14 cellular contexts compared by ENCODE assay signal in genomic region chr9:14690986-14691730, GRCh38. TPM values are rescaled to one million over a fixed set of nuclear protein-coding genes. Genes with fewer than 3 reads are reported as not detected.
DNase-seq lines count a peak whose midpoint lies in the region; ATAC-seq and TF ChIP-seq lines count a peak whose summit lies in the region.
"Had no signal": no experiment of that assay in that cellular context is flagged by ENCODE, and none has a peak within 500 bp of the region (broad histone marks: within the 10 kb centered on the region; RNA-seq: fewer than 3 reads in every experiment).

No MANE protein-coding gene starts in this region.

- no peaks in the 10 kb centered on the region for H3K36me3 ChIP-seq in CD8-positive, alpha-beta memory T cell (ENCODE audit: insufficient read depth, low read length)
- peaks cover 5% of the 10 kb centered on the region; the same call in 1 of the 2 replicates for H3K36me3 ChIP-seq in Loucy (ENCODE audit: insufficient read depth, low read length)

- POLR2A ChIA-PET in CD8-positive, alpha-beta memory T cell (lab: Charles Lee) = no interaction called here

- no peaks in the 10 kb centered on the region for H3K27me3 Mint-ChIP-seq in CD8-positive, alpha-beta memory T cell
- no peaks in the 10 kb centered on the region for H3K27me3 Mint-ChIP-seq in neural crest cell (ENCODE audit: low read depth)

- H3K27me3 ChIP-seq in CD8-positive, alpha-beta memory T cell (ENCODE audit: insufficient read depth, low read length, poor library complexity, severe bottlenecking) = no peaks in the 10 kb centered on the region
- peaks cover 28% of the 10 kb centered on the region for H3K27me3 ChIP-seq in Loucy (ENCODE audit: insufficient read depth, low read length, poor library complexity, severe bottlenecking)
- H3K27me3 ChIP-seq in foreskin keratinocyte = peaks cover 9% of the 10 kb centered on the region
- H3K27me3 ChIP-seq: esophagus squamous epithelium had no signal

- no peaks in the 10 kb centered on the region for H3F3A ChIP-seq in Loucy (ENCODE audit: low read depth)

- ATAC-seq in GM19397 (IDR thresholded peaks at IDR 0.05; ENCODE audit: unreplicated experiment) (no peak), GM19324 (IDR thresholded peaks at IDR 0.05; ENCODE audit: low FRiP score, unreplicated experiment) (no peak), foreskin keratinocyte (no peak)

- no peak overlapping the region for H3K27ac ChIP-seq in CD8-positive, alpha-beta memory T cell (ENCODE audit: low read depth, low read length)
- H3K27ac ChIP-seq in foreskin keratinocyte = no peak overlapping the region

- H3K79me2 ChIP-seq in Loucy (ENCODE audit: insufficient read depth, low read length) = peaks cover 28% of the 10 kb centered on the region

- H3K9me3 ChIP-seq in CD8-positive, alpha-beta memory T cell (ENCODE audit: low read length) = no peaks in the 10 kb centered on the region
- H3K9me3 ChIP-seq in Loucy (ENCODE audit: insufficient read depth, low read depth, low read length) = no peaks in the 10 kb centered on the region
- H3K9me3 ChIP-seq: esophagus squamous epithelium had no signal

- H3K4me3 ChIP-seq in CD8-positive, alpha-beta memory T cell (ENCODE audit: low read length) = no peak overlapping the region
- peak overlapping the region; percentile 43 for H3K4me3 ChIP-seq in Loucy (ENCODE audit: low read length, poor library complexity, severe bottlenecking)

- TF ChIP-seq CTCF in Loucy (conservative IDR thresholded peaks at IDR 0.05; ENCODE audit: low read length) (no peak), neural crest cell (conservative IDR thresholded peaks at IDR 0.05) (no peak), foreskin keratinocyte (conservative IDR thresholded peaks at IDR 0.05) (no peak)

- no peaks in the 10 kb centered on the region for H3K9me3 Mint-ChIP-seq in CD8-positive, alpha-beta memory T cell
- no peaks in the 10 kb centered on the region for H3K9me3 Mint-ChIP-seq in neural crest cell

- peak overlapping the region; percentile 39 for H3K9ac ChIP-seq in Loucy (ENCODE audit: low read depth, low read length, poor library complexity, severe bottlenecking)

- no peak for DNase-seq in CD8-positive, alpha-beta memory T cell
- DNase-seq in dermis blood vessel endothelial cell (peak; percentile 19), neural crest cell (ENCODE audit: low read depth, low spot score) (no peak), SW480 (ENCODE audit: low spot score) (no peak), foreskin keratinocyte (no peak)
- DNase-seq: activated CD4-positive, CD25-positive, alpha-beta regulatory T cell; esophagus squamous epithelium; KBM-7 had no signal

- H3K4me1 ChIP-seq in CD8-positive, alpha-beta memory T cell (ENCODE audit: insufficient read depth, low read length) = peaks cover 10% of the 10 kb centered on the region
- H3K4me1 ChIP-seq in Loucy (ENCODE audit: insufficient read depth, low read length, poor library complexity, severe bottlenecking) (peaks cover 40% of the 10 kb centered on the region), foreskin keratinocyte (no peaks in the 10 kb centered on the region)

- peak overlapping the region in 3 of 8 donors; percentile 3 to 74 (median 21) for H3K27ac Mint-ChIP-seq in CD8-positive, alpha-beta memory T cell
- H3K27ac Mint-ChIP-seq in neural crest cell (ENCODE audit: unreplicated experiment) = no peak overlapping the region

- no peaks in the 10 kb centered on the region for H3K9me2 ChIP-seq in Loucy (replicated peaks; ENCODE audit: low read depth, low read length)

- no peak overlapping the region for H2AFZ ChIP-seq in Loucy (ENCODE audit: low read length)

- CTCF ChIA-PET in CD8-positive, alpha-beta memory T cell (lab: Charles Lee) = no interaction called here

- H3K4me2 ChIP-seq in Loucy (ENCODE audit: low read depth, low read length, poor library complexity, severe bottlenecking) = peak overlapping the region; percentile 84

- H3K4me1 Mint-ChIP-seq in CD8-positive, alpha-beta memory T cell = peaks cover 39 to 48% (median 45%) of the 10 kb centered on the region in 3 donors
- H3K4me1 Mint-ChIP-seq in neural crest cell = peaks cover 28% of the 10 kb centered on the region

- H3K4me3 Mint-ChIP-seq in CD8-positive, alpha-beta memory T cell = peak overlapping the region in 4 of 7 donors; percentile 12 to 74 (median 44)
- peak overlapping the region; percentile 75 for H3K4me3 Mint-ChIP-seq in neural crest cell

- H3K36me3 Mint-ChIP-seq in CD8-positive, alpha-beta memory T cell = peaks cover 6 to 34% (median 18%) of the 10 kb centered on the region in 3 donors
- H3K36me3 Mint-ChIP-seq in neural crest cell (ENCODE audit: low read depth) = peaks cover 5% of the 10 kb centered on the region

- no peaks in the 10 kb centered on the region for H4K20me1 ChIP-seq in Loucy (ENCODE audit: insufficient read depth, low read length, poor library complexity, severe bottlenecking)

RNA-seq across cellular contexts. Expression of gene ZDHHC21, which starts 2.1 kb away (rescaled TPM):
- total RNA-seq in CD8-positive, alpha-beta memory T cell = 1 to 10 TPM; 5.9 to 7.4 TPM
- 1.7 TPM for polyA plus RNA-seq in CD8-positive, alpha-beta memory T cell
- total RNA-seq in dermis blood vessel endothelial cell (16.7 and 17.2 TPM in 2 replicates), neural crest cell (13.2 and 13.8 TPM in 2 replicates), foreskin keratinocyte (2.3 and 2.8 TPM in 2 replicates)
- polyA plus RNA-seq in foreskin keratinocyte = 0.62 and 0.71 TPM in 2 replicates

RNA-seq across cellular contexts. Expression of gene CER1, which starts 31.4 kb away (rescaled TPM):
- not detected for total RNA-seq in CD8-positive, alpha-beta memory T cell
- polyA plus RNA-seq in CD8-positive, alpha-beta memory T cell = not detected
- not detected in 2 replicates for total RNA-seq in dermis blood vessel endothelial cell
- total RNA-seq in neural crest cell = 0.32 and 0.40 TPM in 2 replicates
- not detected in 2 replicates for total RNA-seq in foreskin keratinocyte
- polyA plus RNA-seq in foreskin keratinocyte = not detected in 2 replicates
- total RNA-seq: cardiac septum, esophagus squamous epithelium, myocyte, RPMI7951 had no signal
